ENCODE assay signal across 33 cellular contexts in genomic region chr12:110798461-110798860, GRCh38. TPM values are rescaled to one million over a fixed set of nuclear protein-coding genes. Genes with fewer than 3 reads are reported as not detected.
"Had no signal": no experiment of that assay in that cellular context is flagged by ENCODE, and none has a peak within 500 bp of the region (broad histone marks: within the 10 kb centered on the region; RNA-seq: fewer than 3 reads in every experiment).

No MANE protein-coding gene starts in this region.

- H3K4me1 Mint-ChIP-seq: activated T-helper 17 cell treated with anti-CD3 and anti-CD28 coated beads, Interleukin-2, amount 50 U/mL, for 72 hours had no signal

- H3K4me3 Mint-ChIP-seq: activated CD4-positive, alpha-beta memory T cell treated with anti-CD3 and anti-CD28 coated beads for 36 hours; activated CD4-positive, alpha-beta T cell treated with anti-CD3 and anti-CD28 coated beads for 36 hours; activated CD4-positive, alpha-beta T cell treated with anti-CD3 and anti-CD28 coated beads, Interleukin-2, amount 10 ng/mL, durations not matched to agents 24 days and 14 days; activated naive CD8-positive, alpha-beta T cell; activated T-cell treated with anti-CD3 and anti-CD28 coated beads, Interleukin-2, amount 50 U/mL, for 24 hours; activated T-helper 17 cell treated with anti-CD3 and anti-CD28 coated beads, Interleukin-2, amount 50 U/mL, for 72 hours had no signal

- DNase-seq: activated CD4-positive, alpha-beta memory T cell treated with anti-CD3 and anti-CD28 coated beads for 36 hours; activated CD4-positive, alpha-beta T cell treated with anti-CD3 and anti-CD28 coated beads for 36 hours; activated CD4-positive, alpha-beta T cell treated with anti-CD3 and anti-CD28 coated beads, Interleukin-2, amount 10 ng/mL, durations not matched to agents 24 days and 14 days; activated CD4-positive, CD25-positive, alpha-beta regulatory T cell; activated CD4-positive, CD25-positive, alpha-beta regulatory T cell treated with anti-CD3 and anti-CD28 coated beads, Interleukin-2, amount 50 U/mL, for 72 hours; activated CD8-positive, alpha-beta memory T cell treated with anti-CD3 and anti-CD28 coated beads, Interleukin-2, amount 50 U/mL, for 48 hours; activated effector memory CD4-positive, alpha-beta T cell treated with Interleukin-2 at 50 U/mL for 16 hours; activated gamma-delta T cell treated with Interleukin-2 at 50 U/mL for 16 hours; activated naive CD4-positive, alpha-beta T cell treated with anti-CD3 and anti-CD28 coated beads, Interleukin-2, amount 50 U/mL, for 16 hours; activated naive CD4-positive, alpha-beta T cell treated with Interleukin-2 at 50 U/mL for 16 hours; activated T-cell treated with anti-CD3 and anti-CD28 coated beads for 4 hours; activated T-cell treated with anti-CD3 and anti-CD28 coated beads, Interleukin-2, amount 50 U/mL, for 24 hours; amniotic stem cell; anterior cingulate cortex; caudate nucleus; colonic mucosa; effector CD8-positive, alpha-beta T cell; esophagus squamous epithelium; foreskin melanocyte; heart right ventricle; T-helper 2 cell had no signal

- ATAC-seq: activated CD4-positive, alpha-beta T cell treated with anti-CD3 and anti-CD28 coated beads for 36 hours; activated T-helper 17 cell treated with anti-CD3 and anti-CD28 coated beads, Interleukin-2, amount 50 U/mL, for 72 hours; gastroesophageal sphincter; heart right ventricle had no signal

- H3K4me3 ChIP-seq: colonic mucosa, esophagus squamous epithelium, gastroesophageal sphincter, heart right ventricle had no signal

- FAIRE-seq: astrocyte, endometrium, endothelial cell of umbilical vein had no signal

- H3K27ac Mint-ChIP-seq: activated CD4-positive, alpha-beta memory T cell treated with anti-CD3 and anti-CD28 coated beads for 36 hours; activated CD4-positive, alpha-beta T cell treated with anti-CD3 and anti-CD28 coated beads for 36 hours; activated naive CD8-positive, alpha-beta T cell; activated T-cell treated with anti-CD3 and anti-CD28 coated beads, Interleukin-2, amount 50 U/mL, for 24 hours; activated T-helper 17 cell treated with anti-CD3 and anti-CD28 coated beads, Interleukin-2, amount 50 U/mL, for 72 hours had no signal

RNA-seq across cellular contexts. Expression of gene CCDC63, which starts 48.3 kb away (rescaled TPM):
- total RNA-seq: activated CD4-positive, alpha-beta memory T cell treated with anti-CD3 and anti-CD28 coated beads for 36 hours; activated CD4-positive, alpha-beta T cell treated with anti-CD3 and anti-CD28 coated beads for 36 hours; activated CD4-positive, alpha-beta T cell treated with anti-CD3 and anti-CD28 coated beads, Interleukin-2, amount 10 ng/mL, durations not matched to agents 24 days and 14 days; activated T-helper 17 cell treated with anti-CD3 and anti-CD28 coated beads, Interleukin-2, amount 50 U/mL, for 72 hours; chondrocyte; colonic mucosa; dermis microvascular lymphatic vessel endothelial cell; endothelial cell of umbilical vein; esophagus squamous epithelium; gastroesophageal sphincter; glomerular endothelial cell; heart right ventricle; T-helper 1 cell treated with Interleukin-12 subunit alpha and Interleukin-12 subunit beta and Interleukin-4 antibody, amounts not matched to agents 30 ng/mL and 1 ng/mL, for 36 hours had no signal
- polyA plus RNA-seq: adipose tissue, endothelial cell of umbilical vein, esophagus, heart right ventricle had no signal
